ENCODE assay signal across 42 cellular contexts in genomic region chrY:14498071-14498470, GRCh38. TPM values are rescaled to one million over a fixed set of nuclear protein-coding genes. Genes with fewer than 3 reads are reported as not detected.
"Had no signal": no experiment of that assay in that cellular context is flagged by ENCODE, and none has a peak within 500 bp of the region (broad histone marks: within the 10 kb centered on the region; RNA-seq: fewer than 3 reads in every experiment).

No MANE protein-coding gene starts in this region.

- H3K36me3 ChIP-seq: adrenal gland, ascending aorta, brain microvascular endothelial cell, breast epithelium, cardiac muscle cell had no signal

- H3K36me3 Mint-ChIP-seq: activated naive CD4-positive, alpha-beta T cell treated with anti-CD3 and anti-CD28 coated beads, Interleukin-2, amount 10 ng/mL, durations not matched to agents 7 days and 5 days; activated naive CD4-positive, alpha-beta T cell treated with anti-CD3 and anti-CD28 coated beads, Interleukin-2, amount 50 U/mL, for 24 hours; activated naive CD4-positive, alpha-beta T cell treated with anti-CD3 and anti-CD28 coated beads, Interleukin-2, amount 50 U/mL, for 72 hours; activated naive CD8-positive, alpha-beta T cell; activated naive CD8-positive, alpha-beta T cell treated with anti-CD3 and anti-CD28 coated beads for 36 hours; activated naive CD8-positive, alpha-beta T cell treated with anti-CD3 and anti-CD28 coated beads, Interleukin-2, amount 10 ng/mL, durations not matched to agents 7 days and 5 days; brain had no signal

- H3K4me1 ChIP-seq: adrenal gland, ascending aorta, body of pancreas, breast epithelium had no signal

- H3K4me3 Mint-ChIP-seq: activated naive CD4-positive, alpha-beta T cell treated with anti-CD3 and anti-CD28 coated beads for 36 hours; activated naive CD4-positive, alpha-beta T cell treated with anti-CD3 and anti-CD28 coated beads, Interleukin-2, amount 10 ng/mL, durations not matched to agents 7 days and 5 days; activated naive CD4-positive, alpha-beta T cell treated with anti-CD3 and anti-CD28 coated beads, Interleukin-2, amount 50 U/mL, for 24 hours; activated naive CD8-positive, alpha-beta T cell; activated naive CD8-positive, alpha-beta T cell treated with anti-CD3 and anti-CD28 coated beads for 36 hours; activated naive CD8-positive, alpha-beta T cell treated with anti-CD3 and anti-CD28 coated beads, Interleukin-2, amount 10 ng/mL, durations not matched to agents 7 days and 5 days; activated naive CD8-positive, alpha-beta T cell treated with anti-CD3 and anti-CD28 coated beads, Interleukin-2, amount 50 U/mL, for 24 hours; activated T-cell treated with anti-CD3 and anti-CD28 coated beads, Interleukin-2, amount 50 U/mL, for 24 hours; activated T-cell treated with anti-CD3 and anti-CD28 coated beads, Interleukin-2, amount 50 U/mL, for 4 hours; activated T-cell treated with anti-CD3 and anti-CD28 coated beads, Interleukin-2, amount 50 U/mL, for 72 hours; activated T-helper 1 cell treated with anti-CD3 and anti-CD28 coated beads, Interleukin-12 subunit alpha, Interleukin-12 subunit beta, Interleukin-2, Interleukin-4 antibody, amounts not matched to agents 30 ng/mL and 10 ng/mL and 1 ng/mL, durations not matched to agents 14 hours and 24 hours and 36 hours; activated T-helper 17 cell treated with anti-CD3 and anti-CD28 coated beads, Interleukin-2, amount 50 U/mL, for 72 hours; brain; central memory CD8-positive, alpha-beta T cell had no signal

- DNase-seq: activated effector memory CD4-positive, alpha-beta T cell treated with anti-CD3 and anti-CD28 coated beads, Interleukin-2, amount 50 U/mL, for 16 hours; activated effector memory CD4-positive, alpha-beta T cell treated with Interleukin-2 at 50 U/mL for 16 hours; activated gamma-delta T cell; activated gamma-delta T cell treated with Interleukin-2 at 50 U/mL for 16 hours; activated naive CD4-positive, alpha-beta T cell; activated naive CD4-positive, alpha-beta T cell treated with anti-CD3 and anti-CD28 coated beads for 36 hours; activated naive CD4-positive, alpha-beta T cell treated with anti-CD3 and anti-CD28 coated beads, Interleukin-2, amount 10 ng/mL, durations not matched to agents 7 days and 5 days; activated naive CD4-positive, alpha-beta T cell treated with anti-CD3 and anti-CD28 coated beads, Interleukin-2, amount 50 U/mL, for 16 hours; activated naive CD4-positive, alpha-beta T cell treated with Interleukin-2 at 50 U/mL for 16 hours; activated naive CD8-positive, alpha-beta T cell treated with anti-CD3 and anti-CD28 coated beads for 36 hours; activated naive CD8-positive, alpha-beta T cell treated with anti-CD3 and anti-CD28 coated beads, Interleukin-2, amount 10 ng/mL, durations not matched to agents 7 days and 5 days; activated naive CD8-positive, alpha-beta T cell treated with anti-CD3 and anti-CD28 coated beads, Interleukin-2, amount 50 U/mL, for 24 hours; activated T-cell treated with anti-CD3 and anti-CD28 coated beads for 4 hours; activated T-cell treated with anti-CD3 and anti-CD28 coated beads, Interleukin-2, amount 50 U/mL, for 1 hour; activated T-cell treated with anti-CD3 and anti-CD28 coated beads, Interleukin-2, amount 50 U/mL, for 24 hours; activated T-cell treated with anti-CD3 and anti-CD28 coated beads, Interleukin-2, amount 50 U/mL, for 4 hours; activated T-cell treated with anti-CD3 and anti-CD28 coated beads, Interleukin-2, amount 50 U/mL, for 48 hours; activated T-cell treated with anti-CD3 and anti-CD28 coated beads, Interleukin-2, amount 50 U/mL, for 72 hours; adrenal gland; amniotic stem cell; amygdala; anterior cingulate cortex; aorta; body of pancreas; brain microvascular endothelial cell; caudate nucleus; central memory CD4-positive, alpha-beta T cell; cerebellar nuclear complex had no signal

- H3K27ac ChIP-seq: adrenal gland, ascending aorta, body of pancreas, brain microvascular endothelial cell, breast epithelium, cardiac muscle cell had no signal

- H3K27me3 ChIP-seq: adrenal gland, ascending aorta, body of pancreas, brain microvascular endothelial cell, breast epithelium, cardiac muscle cell had no signal

- H3K27ac Mint-ChIP-seq: activated naive CD4-positive, alpha-beta T cell treated with anti-CD3 and anti-CD28 coated beads for 36 hours; activated naive CD4-positive, alpha-beta T cell treated with anti-CD3 and anti-CD28 coated beads, Interleukin-2, amount 10 ng/mL, durations not matched to agents 7 days and 5 days; activated naive CD4-positive, alpha-beta T cell treated with anti-CD3 and anti-CD28 coated beads, Interleukin-2, amount 50 U/mL, for 24 hours; activated naive CD4-positive, alpha-beta T cell treated with anti-CD3 and anti-CD28 coated beads, Interleukin-2, amount 50 U/mL, for 72 hours; activated naive CD8-positive, alpha-beta T cell; activated naive CD8-positive, alpha-beta T cell treated with anti-CD3 and anti-CD28 coated beads for 36 hours; activated naive CD8-positive, alpha-beta T cell treated with anti-CD3 and anti-CD28 coated beads, Interleukin-2, amount 10 ng/mL, durations not matched to agents 7 days and 5 days; activated naive CD8-positive, alpha-beta T cell treated with anti-CD3 and anti-CD28 coated beads, Interleukin-2, amount 50 U/mL, for 24 hours; activated T-cell treated with anti-CD3 and anti-CD28 coated beads, Interleukin-2, amount 50 U/mL, for 24 hours; activated T-cell treated with anti-CD3 and anti-CD28 coated beads, Interleukin-2, amount 50 U/mL, for 72 hours; activated T-helper 1 cell treated with anti-CD3 and anti-CD28 coated beads, Interleukin-12 subunit alpha, Interleukin-12 subunit beta, Interleukin-2, Interleukin-4 antibody, amounts not matched to agents 30 ng/mL and 10 ng/mL and 1 ng/mL, durations not matched to agents 14 hours and 24 hours and 36 hours; activated T-helper 17 cell treated with anti-CD3 and anti-CD28 coated beads, Interleukin-2, amount 50 U/mL, for 72 hours; activated T-helper 2 cell treated with anti-CD3 and anti-CD28 coated beads, Interferon-gamma antibody, Interleukin-2, Interleukin-4, amounts not matched to agents 10 μg/mL and 5 μg/mL and 100 μg/mL, durations not matched to agents 14 hours and 24 hours and 36 hours; brain had no signal

- FAIRE-seq: astrocyte had no signal

- H3K4me3 ChIP-seq: adrenal gland, ascending aorta, body of pancreas, breast epithelium, cardiac muscle cell had no signal

- H3K4me1 Mint-ChIP-seq: activated naive CD4-positive, alpha-beta T cell treated with anti-CD3 and anti-CD28 coated beads, Interleukin-2, amount 10 ng/mL, durations not matched to agents 7 days and 5 days; activated naive CD4-positive, alpha-beta T cell treated with anti-CD3 and anti-CD28 coated beads, Interleukin-2, amount 50 U/mL, for 24 hours; activated naive CD8-positive, alpha-beta T cell treated with anti-CD3 and anti-CD28 coated beads for 36 hours; activated naive CD8-positive, alpha-beta T cell treated with anti-CD3 and anti-CD28 coated beads, Interleukin-2, amount 10 ng/mL, durations not matched to agents 7 days and 5 days; activated naive CD8-positive, alpha-beta T cell treated with anti-CD3 and anti-CD28 coated beads, Interleukin-2, amount 50 U/mL, for 24 hours; activated T-helper 17 cell treated with anti-CD3 and anti-CD28 coated beads, Interleukin-2, amount 50 U/mL, for 72 hours; brain; central memory CD8-positive, alpha-beta T cell had no signal

- H3K27me3 Mint-ChIP-seq: activated naive CD4-positive, alpha-beta T cell treated with anti-CD3 and anti-CD28 coated beads, Interleukin-2, amount 10 ng/mL, durations not matched to agents 7 days and 5 days; activated naive CD4-positive, alpha-beta T cell treated with anti-CD3 and anti-CD28 coated beads, Interleukin-2, amount 50 U/mL, for 24 hours; activated naive CD8-positive, alpha-beta T cell; activated naive CD8-positive, alpha-beta T cell treated with anti-CD3 and anti-CD28 coated beads for 36 hours; activated naive CD8-positive, alpha-beta T cell treated with anti-CD3 and anti-CD28 coated beads, Interleukin-2, amount 10 ng/mL, durations not matched to agents 7 days and 5 days; activated naive CD8-positive, alpha-beta T cell treated with anti-CD3 and anti-CD28 coated beads, Interleukin-2, amount 50 U/mL, for 24 hours; activated T-cell treated with anti-CD3 and anti-CD28 coated beads, Interleukin-2, amount 50 U/mL, for 24 hours; activated T-helper 17 cell treated with anti-CD3 and anti-CD28 coated beads, Interleukin-2, amount 50 U/mL, for 72 hours; brain; central memory CD8-positive, alpha-beta T cell had no signal

- H3K9me3 Mint-ChIP-seq: activated naive CD4-positive, alpha-beta T cell treated with anti-CD3 and anti-CD28 coated beads for 36 hours; activated naive CD4-positive, alpha-beta T cell treated with anti-CD3 and anti-CD28 coated beads, Interleukin-2, amount 10 ng/mL, durations not matched to agents 7 days and 5 days; activated naive CD4-positive, alpha-beta T cell treated with anti-CD3 and anti-CD28 coated beads, Interleukin-2, amount 50 U/mL, for 24 hours; activated naive CD4-positive, alpha-beta T cell treated with anti-CD3 and anti-CD28 coated beads, Interleukin-2, amount 50 U/mL, for 72 hours; activated naive CD8-positive, alpha-beta T cell treated with anti-CD3 and anti-CD28 coated beads for 36 hours; activated naive CD8-positive, alpha-beta T cell treated with anti-CD3 and anti-CD28 coated beads, Interleukin-2, amount 10 ng/mL, durations not matched to agents 7 days and 5 days; activated T-cell treated with anti-CD3 and anti-CD28 coated beads, Interleukin-2, amount 50 U/mL, for 24 hours; activated T-cell treated with anti-CD3 and anti-CD28 coated beads, Interleukin-2, amount 50 U/mL, for 4 hours; activated T-cell treated with anti-CD3 and anti-CD28 coated beads, Interleukin-2, amount 50 U/mL, for 72 hours; activated T-helper 17 cell treated with anti-CD3 and anti-CD28 coated beads, Interleukin-2, amount 50 U/mL, for 72 hours; brain; central memory CD8-positive, alpha-beta T cell had no signal

- ATAC-seq: activated naive CD4-positive, alpha-beta T cell treated with anti-CD3 and anti-CD28 coated beads, Interleukin-2, amount 50 U/mL, for 72 hours; activated naive CD8-positive, alpha-beta T cell treated with anti-CD3 and anti-CD28 coated beads, Interleukin-2, amount 50 U/mL, for 24 hours; activated T-cell treated with anti-CD3 and anti-CD28 coated beads, Interleukin-2, amount 50 U/mL, for 4 hours; activated T-cell treated with anti-CD3 and anti-CD28 coated beads, Interleukin-2, amount 50 U/mL, for 72 hours; activated T-helper 17 cell treated with anti-CD3 and anti-CD28 coated beads, Interleukin-2, amount 50 U/mL, for 72 hours; body of pancreas had no signal

RNA-seq across cellular contexts. Expression of gene NLGN4Y, which starts 26.3 kb away (rescaled TPM):
- total RNA-seq: aorta, ascending aorta, body of pancreas, cardiac septum, chondrocyte had no signal
- polyA plus RNA-seq: cardiac muscle cell had no signal
